Comparison of ENCODE assay signal across 20 cellular contexts in the genomic region with DNA sequence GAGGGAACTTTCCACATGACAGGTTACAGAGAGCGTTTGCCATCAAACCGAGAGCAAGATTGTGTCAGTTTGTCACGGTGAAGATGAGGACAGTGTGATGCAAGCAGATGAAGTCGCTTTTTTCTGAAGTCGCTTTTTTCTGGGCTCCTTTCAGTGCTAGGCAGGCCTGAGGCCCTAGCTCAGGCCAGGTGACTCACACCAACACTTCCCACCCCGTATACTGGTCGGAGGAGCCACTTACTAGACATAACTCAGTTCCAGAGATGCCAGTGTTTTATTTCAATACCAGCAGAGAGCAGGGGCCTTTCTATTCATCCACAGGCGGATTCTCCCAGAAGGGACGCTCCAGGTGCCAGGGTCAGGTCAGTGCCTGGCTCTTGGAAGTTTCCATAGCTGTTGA. TPM values are rescaled to one million over a fixed set of nuclear protein-coding genes. Genes with fewer than 3 reads are reported as not detected.
A peak's percentile ranks its signal among the peaks of the same experiment; 100 is the strongest.
DNase-seq lines count a peak whose midpoint lies in the region; ATAC-seq, FAIRE-seq and TF ChIP-seq lines count a peak whose summit lies in the region.
"Had no signal": no experiment of that assay in that cellular context is flagged by ENCODE, and none has a peak within 500 bp of the region (broad histone marks: within the 10 kb centered on the region; RNA-seq: fewer than 3 reads in every experiment).

No MANE protein-coding gene starts in this region.

- no peak for TF ChIP-seq EP300 in A549 (IDR thresholded peaks at IDR 0.05)

- no peak overlapping the region for H3K14ac ChIP-seq in IMR-90 (replicated peaks; ENCODE audit: low read depth, low read length)

- POLR2A ChIA-PET in A549 (lab: Yijun Ruan, JAX): interaction anchor here (0.8 kb wide), 1 partner anchor 41 kb away, joined by 3 read pairs; no protein-coding TSS in a partner anchor
- POLR2A ChIA-PET in IMR-90 (lab: Charles Lee; ENCODE audit: unreplicated experiment): no interaction called here

- H2BK15ac ChIP-seq in IMR-90 (ENCODE audit: low read depth, low read length): no peak overlapping the region

- FAIRE-seq in A549 (lab: Jason Lieb, UNC): no peak

- H3K36me3 ChIP-seq in IMR-90 (ENCODE audit: control insufficient read depth, insufficient read depth, low read length) (no peaks in the 10 kb centered on the region), SJCRH30 (no peaks in the 10 kb centered on the region), brain microvascular endothelial cell (replicated peaks) (no peaks in the 10 kb centered on the region)
- H3K36me3 ChIP-seq: HAP-1 had no signal

- H3K36me3 Mint-ChIP-seq in natural killer cell: peaks cover 11% of the 10 kb centered on the region
- H3K36me3 Mint-ChIP-seq in activated T-helper 2 cell treated with anti-CD3 and anti-CD28 coated beads, Interferon-gamma antibody, Interleukin-2, Interleukin-4, amounts not matched to agents 10 μg/mL and 5 μg/mL and 100 μg/mL, durations not matched to agents 14 hours and 24 hours and 36 hours (ENCODE audit: low read depth): peaks cover 45% of the 10 kb centered on the region

- TF ChIP-seq RAD21 in A549 (conservative IDR thresholded peaks at IDR 0.05 in 1 of 2, IDR thresholded peaks at IDR 0.05 in 1 of 2) (no peak), IMR-90 (IDR thresholded peaks at IDR 0.05; ENCODE audit: low read length) (no peak)

- peak; percentile 48 to 51; a peak in 3 of 6 replicates for ATAC-seq in A549
- ATAC-seq in IMR-90 (ENCODE audit: low read depth): no peak
- no peak for ATAC-seq in natural killer cell

- H2BK5ac ChIP-seq in IMR-90 (ENCODE audit: low read depth, low read length, poor library complexity, severe bottlenecking): no peak overlapping the region

- no peak overlapping the region for H2BK20ac ChIP-seq in IMR-90 (ENCODE audit: low read depth, low read length)

- H2AK9ac ChIP-seq in IMR-90 (replicated peaks; ENCODE audit: low read depth, low read length, poor library complexity): no peak overlapping the region

- in situ Hi-C loops in IMR-90 (cut with MboI; ENCODE audit: low sequenced_read_pairs): no loop called here
- in situ Hi-C loops in brain microvascular endothelial cell (cut with HindIII; ENCODE audit: low pct_ligation_motif_present, low sequenced_read_pairs): no loop called here

- H2BK120ac ChIP-seq in IMR-90 (ENCODE audit: low read depth, low read length): no peak overlapping the region

- H3K4me3 Mint-ChIP-seq in natural killer cell: no peak overlapping the region
- H3K4me3 Mint-ChIP-seq in activated T-helper 2 cell treated with anti-CD3 and anti-CD28 coated beads, Interferon-gamma antibody, Interleukin-2, Interleukin-4, amounts not matched to agents 10 μg/mL and 5 μg/mL and 100 μg/mL, durations not matched to agents 14 hours and 24 hours and 36 hours (ENCODE audit: low read depth): no peak overlapping the region
- H3K4me3 Mint-ChIP-seq: CD4-positive, CD25-positive, alpha-beta regulatory T cell had no signal

- H3K23ac ChIP-seq in IMR-90 (ENCODE audit: low read depth, low read length): no peak overlapping the region

- BruUV-seq in IMR-90 (replicated peaks; lab: Mats Ljungman, UMichigan): no TSS peak

- peak overlapping the region; percentile 5 to 37 for H3K27ac Mint-ChIP-seq in natural killer cell
- H3K27ac Mint-ChIP-seq in activated T-helper 2 cell treated with anti-CD3 and anti-CD28 coated beads, Interferon-gamma antibody, Interleukin-2, Interleukin-4, amounts not matched to agents 10 μg/mL and 5 μg/mL and 100 μg/mL, durations not matched to agents 14 hours and 24 hours and 36 hours: no peak overlapping the region
- H3K27ac Mint-ChIP-seq: CD4-positive, CD25-positive, alpha-beta regulatory T cell had no signal

- DNase-seq in A549 (ENCODE audit: low read depth in 1 of 2, low spot score in 1 of 2): no peak
- DNase-seq in IMR-90: peak; percentile 27
- peak in 1 of 2 experiments; percentile 4 for DNase-seq in SJCRH30
- no peak for DNase-seq in natural killer cell
- DNase-seq in mucosa of gallbladder (ENCODE audit: low spot score): no peak
- DNase-seq in activated T-helper 2 cell treated with anti-CD3 and anti-CD28 coated beads, Interferon-gamma antibody, Interleukin-2, Interleukin-4, amounts not matched to agents 10 μg/mL and 5 μg/mL and 100 μg/mL, durations not matched to agents 14 hours and 24 hours and 36 hours (ENCODE audit: low spot score): no peak
- no peak for DNase-seq in NCI-H1105 treated with DMSO at 0.1 percent for 48 hours (lab: John Stamatoyannopoulos, UW)
- DNase-seq in brain microvascular endothelial cell: no peak
- DNase-seq: CD4-positive, CD25-positive, alpha-beta regulatory T cell; COR-L47; DMS79 treated with DMSO at 0.1 percent for 48 hours; KG1; MV-4-11; NCI-H1694 treated with DMSO at 0.1 percent for 48 hours; NCI-H2081 treated with DMSO at 0.1 percent for 48 hours; NCI-H2171 treated with DMSO at 0.1 percent for 48 hours; NCI-H446; NCI-H526 had no signal

- H3K56ac ChIP-seq in IMR-90 (ENCODE audit: extremely low read depth, insufficient read depth, low read length): no peak overlapping the region

- H3K27me3 Mint-ChIP-seq in natural killer cell (ENCODE audit: low read depth in 2 of 2): no peaks in the 10 kb centered on the region
- H3K27me3 Mint-ChIP-seq in activated T-helper 2 cell treated with anti-CD3 and anti-CD28 coated beads, Interferon-gamma antibody, Interleukin-2, Interleukin-4, amounts not matched to agents 10 μg/mL and 5 μg/mL and 100 μg/mL, durations not matched to agents 14 hours and 24 hours and 36 hours (ENCODE audit: low read depth): no peaks in the 10 kb centered on the region
- H3K27me3 Mint-ChIP-seq: CD4-positive, CD25-positive, alpha-beta regulatory T cell had no signal

- no peaks in the 10 kb centered on the region for H4K20me1 ChIP-seq in IMR-90 (ENCODE audit: insufficient read depth, low read length)

- dilution Hi-C loops in IMR-90 (cut with HindIII; ENCODE audit: low sequenced_read_pairs, unreplicated experiment): no loop called here

- H3K27me3 ChIP-seq in IMR-90 (ENCODE audit: control insufficient read depth, insufficient read depth, low read length): no peaks in the 10 kb centered on the region
- H3K27me3 ChIP-seq in SJCRH30: no peaks in the 10 kb centered on the region
- H3K27me3 ChIP-seq in brain microvascular endothelial cell (replicated peaks): no peaks in the 10 kb centered on the region

- no peak overlapping the region for H2AK5ac ChIP-seq in IMR-90 (ENCODE audit: low read depth, low read length)

- H2AFZ ChIP-seq in IMR-90 (replicated peaks; ENCODE audit: low read length, poor library complexity): no peak overlapping the region

- H3K9me1 ChIP-seq in IMR-90 (ENCODE audit: insufficient read depth, low read length): peaks cover 2% of the 10 kb centered on the region; the same call in 1 of the 2 replicates

- intact Hi-C loops in IMR-90 (cut with micrococcal nuclease): no loop called here
- intact Hi-C loops in natural killer cell (cut with micrococcal nuclease): no loop called here
- intact Hi-C loops in activated T-helper 2 cell treated with anti-CD3 and anti-CD28 coated beads, Interferon-gamma antibody, Interleukin-2, Interleukin-4, amounts not matched to agents 10 μg/mL and 5 μg/mL and 100 μg/mL, durations not matched to agents 14 hours and 24 hours and 36 hours (cut with micrococcal nuclease): no loop called here

- H3K4me3 ChIP-seq in A549: no peak overlapping the region
- no peak overlapping the region for H3K4me3 ChIP-seq in IMR-90 (ENCODE audit: insufficient read depth, low read depth, low read length)
- H3K4me3 ChIP-seq in SJCRH30: no peak overlapping the region
- H3K4me3 ChIP-seq in brain microvascular endothelial cell (ENCODE audit: low read depth, low read length): no peak overlapping the region
- H3K4me3 ChIP-seq: HAP-1 had no signal

- WGBS in A549 (ENCODE audit: missing lambda C conversion rate): 63% methylated on average over 9 of the region's 9 CpGs
- WGBS in IMR-90 (ENCODE audit: extremely low coverage in 2 of 2, insufficient read length in 1 of 2), 2 experiments: no CpG with 5 or more reads among the region's 9 CpGs

- H4K8ac ChIP-seq in IMR-90 (ENCODE audit: low read depth in 2 of 2, low read length in 2 of 2): no peak overlapping the region

- TF ChIP-seq CTCF in A549 (IDR thresholded peaks at IDR 0.05) (no peak), IMR-90 (conservative IDR thresholded peaks at IDR 0.05; ENCODE audit: low read depth, low read length) (no peak), natural killer cell (IDR thresholded peaks at IDR 0.05) (no peak), brain microvascular endothelial cell (IDR thresholded peaks at IDR 0.05; ENCODE audit: low read depth, low read length, missing control alignments) (no peak)

- CTCF ChIA-PET in A549 (lab: Yijun Ruan, JAX): interaction anchor here (1.3 to 2.8 kb wide), 4 partner anchors 11 to 230 kb away, joined by 3 to 14 read pairs (median 4); no protein-coding TSS in a partner anchor
- CTCF ChIA-PET in IMR-90 (lab: Yijun Ruan, JAX): no interaction called here

- no peak overlapping the region for H3K18ac ChIP-seq in IMR-90 (ENCODE audit: low read depth, low read length)

- H3K9me3 ChIP-seq in A549: no peaks in the 10 kb centered on the region
- H3K9me3 ChIP-seq in IMR-90 (ENCODE audit: control insufficient read depth, insufficient read depth, low read length): peaks cover 3% of the 10 kb centered on the region; the same call in 1 of the 2 replicates
- no peaks in the 10 kb centered on the region for H3K9me3 ChIP-seq in SJCRH30 (replicated peaks)
- H3K9me3 ChIP-seq: HAP-1 had no signal

- no peak overlapping the region for H3K9ac ChIP-seq in IMR-90 (ENCODE audit: low read depth, low read length)

- H3K27ac ChIP-seq in A549 (peak overlapping the region; percentile 32 to 83; a peak in 5 of 6 replicates), IMR-90 (ENCODE audit: insufficient read depth, low read length) (no peak overlapping the region), SJCRH30 (peak overlapping the region; percentile 87), brain microvascular endothelial cell (no peak overlapping the region)
- H3K27ac ChIP-seq: HL-60 had no signal

- H3K4ac ChIP-seq in IMR-90 (ENCODE audit: low read depth, low read length): no peak overlapping the region

- H3K4me2 ChIP-seq in A549 (no peak overlapping the region), IMR-90 (ENCODE audit: low read depth, low read length) (no peak overlapping the region)

- H3K79me1 ChIP-seq in IMR-90 (ENCODE audit: low read depth in 1 of 2, low read length in 2 of 2): no peaks in the 10 kb centered on the region

- H3K9me3 Mint-ChIP-seq in natural killer cell: no peaks in the 10 kb centered on the region
- no peaks in the 10 kb centered on the region for H3K9me3 Mint-ChIP-seq in activated T-helper 2 cell treated with anti-CD3 and anti-CD28 coated beads, Interferon-gamma antibody, Interleukin-2, Interleukin-4, amounts not matched to agents 10 μg/mL and 5 μg/mL and 100 μg/mL, durations not matched to agents 14 hours and 24 hours and 36 hours
- H3K9me3 Mint-ChIP-seq: CD4-positive, CD25-positive, alpha-beta regulatory T cell had no signal

- no peak overlapping the region for H4K91ac ChIP-seq in IMR-90 (ENCODE audit: insufficient read depth, low read depth, low read length)

- H3K4me1 ChIP-seq in A549 (peaks cover 36% of the 10 kb centered on the region), IMR-90 (ENCODE audit: control insufficient read depth, insufficient read depth, low read length) (0 out of 2 replicates have a peak, but pooled peaks cover 2% of the 10 kb centered on the region), SJCRH30 (peaks cover 12% of the 10 kb centered on the region)

- TF ChIP-seq POLR2A in A549 (IDR thresholded peaks at IDR 0.05; ENCODE audit: low read length) (no peak), IMR-90 (IDR thresholded peaks at IDR 0.05; ENCODE audit: low read depth, low read length) (no peak)

- H4K5ac ChIP-seq in IMR-90 (ENCODE audit: low read depth, low read length): no peak overlapping the region

- H3K4me1 Mint-ChIP-seq in natural killer cell: peaks cover 59 to 81% of the 10 kb centered on the region in 2 donors
- H3K4me1 Mint-ChIP-seq in activated T-helper 2 cell treated with anti-CD3 and anti-CD28 coated beads, Interferon-gamma antibody, Interleukin-2, Interleukin-4, amounts not matched to agents 10 μg/mL and 5 μg/mL and 100 μg/mL, durations not matched to agents 14 hours and 24 hours and 36 hours (ENCODE audit: low read depth): peaks cover 11% of the 10 kb centered on the region

RNA-seq across cellular contexts. Expression of a gene that starts 58.9 kb away (rescaled TPM):
- 10.2 and 10.3 TPM in 2 replicates for polyA plus RNA-seq in A549 (2011; rRNA removed)
- polyA plus RNA-seq in A549 (2012; cell fraction: cytosol; rRNA removed): 4.6 and 5.9 TPM in 2 replicates
- 12.6 and 21.2 TPM in 2 replicates for polyA plus RNA-seq in A549 (2012; cell fraction: nucleus; rRNA removed)
- polyA plus RNA-seq in A549 (2017; fragmentation: RNase III; extraction: RNeasy Plus Mini Kit Qiagen cat#74134 plus additional on column Dnase treatment): 8.8 to 10.2 TPM (median 9.6 TPM) in 3 replicates
- 15.2 and 17.6 TPM in 2 replicates for polyA minus RNA-seq in A549 (2011; rRNA and poly(A)+ RNA removed)
- 1.1 and 1.3 TPM in 2 replicates for total RNA-seq in IMR-90 (2012; rRNA removed)
- polyA plus RNA-seq in IMR-90 (2012; rRNA removed): 0.53 and 0.70 TPM in 2 replicates
- 0.25 and 0.26 TPM in 2 replicates for polyA plus RNA-seq in IMR-90 (2012; cell fraction: cytosol; rRNA removed)
- polyA plus RNA-seq in IMR-90 (2012; cell fraction: nucleus; rRNA removed; ENCODE audit: low replicate concordance): 0.88 and 2.3 TPM in 2 replicates
- 7.4 and 8.2 TPM in 2 replicates for total RNA-seq in SJCRH30 (2014; rRNA removed; shearing (Covaris generic))
- total RNA-seq in natural killer cell: 10 to 100 TPM; 50.4 to 70.4 (median 52.2) TPM
- total RNA-seq in mucosa of gallbladder: 19.8 TPM
- 27.6 and 27.7 TPM in 2 replicates for total RNA-seq in activated T-helper 2 cell treated with anti-CD3 and anti-CD28 coated beads, Interferon-gamma antibody, Interleukin-2, Interleukin-4, amounts not matched to agents 10 μg/mL and 5 μg/mL and 100 μg/mL, durations not matched to agents 14 hours and 24 hours and 36 hours

Comparison
In these comparisons a context has a peak if more than half of its experiments do, and no peak if none do; other contexts are left out.
1. ATAC-seq: peak in A549 (2 of 2); none in IMR-90 (single experiment) and natural killer cell (0 of 3).
2. H3K27ac ChIP-seq: peak in A549 (2 of 2) and SJCRH30 (single experiment); none in IMR-90 (single experiment) and brain microvascular endothelial cell (single experiment).